12 cellular contexts compared by ENCODE assay signal in the genomic region with DNA sequence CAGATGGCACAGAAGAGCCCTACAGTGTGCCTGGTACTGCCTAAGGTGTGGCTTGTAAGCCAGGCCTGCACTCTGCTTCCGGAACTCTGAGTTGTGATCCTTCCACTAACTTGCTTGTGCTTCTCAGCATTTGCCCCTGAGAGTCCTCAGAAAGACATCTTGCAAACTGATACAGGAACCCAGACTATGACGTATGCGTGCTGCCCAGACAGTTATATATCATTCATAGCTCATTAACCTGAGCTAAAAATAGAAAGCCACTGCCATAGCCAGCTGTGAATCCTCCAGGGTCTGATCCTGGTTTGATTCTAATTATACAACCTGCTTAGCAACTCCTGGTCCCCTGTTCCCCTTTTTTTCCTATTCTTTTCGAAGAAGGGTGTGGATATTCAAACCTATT.
DNase-seq lines count a peak whose midpoint lies in the region; ATAC-seq and TF ChIP-seq lines count a peak whose summit lies in the region.
"Had no signal": no experiment of that assay in that cellular context is flagged by ENCODE, and none has a peak within 500 bp of the region (broad histone marks: within the 10 kb centered on the region; RNA-seq: fewer than 3 reads in every experiment).

No MANE protein-coding gene starts in this region.

- H3K36me3 Mint-ChIP-seq in nephron progenitor cell (ENCODE audit: low read depth) = no peaks in the 10 kb centered on the region

- H3K27ac Mint-ChIP-seq in nephron progenitor cell = peak overlapping the region; percentile 63

- H3K4me1 ChIP-seq in lower lobe of right lung = no peaks in the 10 kb centered on the region
- H3K4me1 ChIP-seq: sigmoid colon had no signal

- peaks cover 49% of the 10 kb centered on the region for H3K4me1 Mint-ChIP-seq in nephron progenitor cell

- DNase-seq in DMS153 treated with DMSO at 0.1 percent for 48 hours (lab: John Stamatoyannopoulos, UW; ENCODE audit: unreplicated experiment) = peak; percentile 15
- peak; percentile 22 for DNase-seq in NCI-H2029 treated with DMSO at 0.1 percent for 48 hours (lab: John Stamatoyannopoulos, UW)
- peak; percentile 29 for DNase-seq in astrocyte of the hippocampus (ENCODE audit: low read depth, low spot score)
- DNase-seq in nephron progenitor cell = peak; percentile 34
- no peak for DNase-seq in GM19238 (ENCODE audit: insufficient read length, low spot score)
- DNase-seq in lower lobe of right lung = no peak
- DNase-seq in stimulated activated CD4-positive, alpha-beta T cell treated with anti-CD3 and anti-CD28 coated beads, Interleukin-1b, Interleukin-23, amount 100 ng/mL, for 48 hours = no peak
- DNase-seq: activated CD8-positive, alpha-beta memory T cell treated with anti-CD3 and anti-CD28 coated beads, Interleukin-2, amount 50 U/mL, for 48 hours; GOT3; SIG-M5; sigmoid colon had no signal

- intact Hi-C loops in lower lobe of right lung (cut with DNase I) = no loop called here

- H3K9me3 ChIP-seq in lower lobe of right lung = no peaks in the 10 kb centered on the region
- H3K9me3 ChIP-seq: sigmoid colon had no signal

- H3K4me3 ChIP-seq in lower lobe of right lung = no peak overlapping the region
- H3K4me3 ChIP-seq: sigmoid colon had no signal

- no peak overlapping the region for H3K4me3 Mint-ChIP-seq in nephron progenitor cell

- peaks cover 5% of the 10 kb centered on the region for H3K27me3 Mint-ChIP-seq in nephron progenitor cell (ENCODE audit: low read depth, poor library complexity)

- H3K27ac ChIP-seq in lower lobe of right lung = no peak overlapping the region
- H3K27ac ChIP-seq: sigmoid colon had no signal

- H3K9me3 Mint-ChIP-seq in nephron progenitor cell = no peaks in the 10 kb centered on the region

- no peaks in the 10 kb centered on the region for H3K27me3 ChIP-seq in lower lobe of right lung (ENCODE audit: low read depth)
- H3K27me3 ChIP-seq: sigmoid colon had no signal

- ATAC-seq in HG03039 (IDR thresholded peaks at IDR 0.05; ENCODE audit: unreplicated experiment) (no peak), lower lobe of right lung (no peak)

- H3K36me3 ChIP-seq in lower lobe of right lung = no peaks in the 10 kb centered on the region
- H3K36me3 ChIP-seq: sigmoid colon had no signal

- no peak for TF ChIP-seq CTCF in nephron progenitor cell (IDR thresholded peaks at IDR 0.05)
- no peak for TF ChIP-seq CTCF in lower lobe of right lung (IDR thresholded peaks at IDR 0.05)

Comparison
In these comparisons a context has a peak if more than half of its experiments do, and no peak if none do; other contexts are left out.
1. DNase-seq: peak in DMS153 treated with DMSO at 0.1 percent for 48 hours (single experiment), NCI-H2029 treated with DMSO at 0.1 percent for 48 hours (single experiment), astrocyte of the hippocampus (single experiment) and nephron progenitor cell (single experiment); none in GM19238 (single experiment), lower lobe of right lung (single experiment) and stimulated activated CD4-positive, alpha-beta T cell treated with anti-CD3 and anti-CD28 coated beads, Interleukin-1b, Interleukin-23, amount 100 ng/mL, for 48 hours (single experiment).